ENCODE assay signal across 2 cellular contexts in genomic region chr9:93976081-93976480, GRCh38.
A peak's percentile ranks its signal among the peaks of the same experiment; 100 is the strongest.
TF ChIP-seq lines count a peak whose summit lies in the region.

No MANE protein-coding gene starts in this region.

TF ChIP-seq in HepG2, 621 proteins besides CTCF, POLR2A, EP300 and RAD21:
- no peak for TF ChIP-seq ZNF512B (CRISPR knock-in tag; IDR thresholded peaks at IDR 0.05; ENCODE audit: borderline replicate concordance)
- TF ChIP-seq MAFK (conservative IDR thresholded peaks at IDR 0.05 in 1 of 2, IDR thresholded peaks at IDR 0.05 in 1 of 2; ENCODE audit: low read length in 2 of 2) = peak; percentile 68 to 86
- peak; percentile 73; the same call in 1 of the 2 replicates for TF ChIP-seq MAFF (IDR thresholded peaks at IDR 0.05; ENCODE audit: low read depth, low read length)

TF ChIP-seq in IMR-90, 13 proteins besides CTCF, POLR2A, EP300 and RAD21:
- TF ChIP-seq MAFK (IDR thresholded peaks at IDR 0.05; ENCODE audit: low read depth, low read length) (peak; percentile 65), CEBPB (IDR thresholded peaks at IDR 0.05; ENCODE audit: low read depth, low read length) (no peak), BHLHE40 (IDR thresholded peaks at IDR 0.05; ENCODE audit: low read depth, low read length) (no peak), RFX5 (IDR thresholded peaks at IDR 0.05; ENCODE audit: low read depth, low read length) (no peak)
